10 cellular contexts compared by ENCODE assay signal in the genomic region with DNA sequence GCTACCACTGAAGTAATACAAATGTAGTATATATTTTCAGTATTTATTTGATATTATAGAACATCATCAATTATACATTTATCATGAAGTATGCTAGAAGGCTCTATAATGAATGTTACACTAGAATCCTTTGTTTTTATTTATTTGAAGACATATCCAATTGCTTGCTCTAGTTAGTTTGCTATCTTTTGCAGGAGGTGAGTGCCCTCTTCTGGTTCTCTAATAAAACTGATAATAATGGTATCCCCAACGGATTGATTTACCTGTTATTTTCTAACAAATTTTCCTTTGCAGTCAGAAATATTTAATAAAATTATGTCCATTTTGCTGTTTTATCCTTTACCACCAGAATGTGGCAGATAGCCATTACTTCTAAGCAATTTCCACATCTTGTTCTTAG.
DNase-seq lines count a peak whose midpoint lies in the region; ATAC-seq and TF ChIP-seq lines count a peak whose summit lies in the region.
"Had no signal": no experiment of that assay in that cellular context is flagged by ENCODE, and none has a peak within 500 bp of the region (broad histone marks: within the 10 kb centered on the region; RNA-seq: fewer than 3 reads in every experiment).

No MANE protein-coding gene starts in this region.

- no peak overlapping the region for H4K5ac ChIP-seq in mesendoderm (ENCODE audit: low read length)

- H3K79me2 ChIP-seq in MM.1S (ENCODE audit: low read length): no peaks in the 10 kb centered on the region
- no peaks in the 10 kb centered on the region for H3K79me2 ChIP-seq in mesendoderm (ENCODE audit: control insufficient read depth, insufficient read depth, low read length)

- no peak overlapping the region for H4K8ac ChIP-seq in mesendoderm (ENCODE audit: low read depth, low read length)

- H3K27me3 ChIP-seq in MM.1S (replicated peaks; ENCODE audit: insufficient read depth, low read length): no peaks in the 10 kb centered on the region
- no peaks in the 10 kb centered on the region for H3K27me3 ChIP-seq in mesendoderm (ENCODE audit: insufficient read depth, low read length, poor library complexity)

- H3K27ac ChIP-seq in MM.1S (ENCODE audit: low read length) (no peak overlapping the region), mesendoderm (ENCODE audit: low read depth, low read length) (no peak overlapping the region)

- H2BK5ac ChIP-seq in mesendoderm (ENCODE audit: low read length): no peak overlapping the region

- WGBS in mesendoderm (ENCODE audit: extremely low coverage, insufficient coverage, low lambda C conversion rate): no CpG with 5 or more reads among the region's 1 CpG

- H3K23ac ChIP-seq in mesendoderm (ENCODE audit: low read length): no peak overlapping the region

- H3K4ac ChIP-seq in mesendoderm (ENCODE audit: low read depth, low read length): no peak overlapping the region

- H3K4me1 ChIP-seq in MM.1S (ENCODE audit: low read length) (no peaks in the 10 kb centered on the region), mesendoderm (ENCODE audit: control insufficient read depth, low read depth, low read length) (no peaks in the 10 kb centered on the region)

- TF ChIP-seq CTCF in GM10266 (IDR thresholded peaks at IDR 0.05; ENCODE audit: control insufficient read depth, insufficient read depth, low read depth, missing control alignments) (peak; percentile 16), MM.1S (IDR thresholded peaks at IDR 0.05; ENCODE audit: low read length) (peak; percentile 25), astrocyte of the cerebellum (IDR thresholded peaks at IDR 0.05; ENCODE audit: low read depth, low read length, missing control alignments) (peak; percentile 4)

- H3K56ac ChIP-seq in mesendoderm (ENCODE audit: low read length): no peak overlapping the region

- H3K9me3 ChIP-seq in MM.1S (replicated peaks; ENCODE audit: insufficient read depth, low read length): no peaks in the 10 kb centered on the region

- H4K20me1 ChIP-seq in MM.1S (ENCODE audit: insufficient read depth, low read length): no peaks in the 10 kb centered on the region

- H2BK120ac ChIP-seq in mesendoderm (ENCODE audit: low read depth, low read length): no peak overlapping the region

- H3K9ac ChIP-seq in MM.1S (ENCODE audit: low read length): no peak overlapping the region
- H3K9ac ChIP-seq in mesendoderm (ENCODE audit: low read length): no peak overlapping the region

- no peak overlapping the region for H2BK15ac ChIP-seq in mesendoderm (replicated peaks; ENCODE audit: low read depth)

- H3K4me3 ChIP-seq in MM.1S (ENCODE audit: low read length) (no peak overlapping the region), astrocyte of the cerebellum (ENCODE audit: low read depth, low read length) (no peak overlapping the region), mesendoderm (ENCODE audit: low read length) (no peak overlapping the region)

- no peaks in the 10 kb centered on the region for H3F3A ChIP-seq in MM.1S (ENCODE audit: insufficient read depth, low read length)

- H3K36me3 ChIP-seq in MM.1S (replicated peaks; ENCODE audit: insufficient read depth, low read length) (no peaks in the 10 kb centered on the region), mesendoderm (ENCODE audit: control insufficient read depth, insufficient read depth, low read length) (no peaks in the 10 kb centered on the region)

- in situ Hi-C loops in astrocyte of the cerebellum (cut with HindIII; ENCODE audit: low sequenced_read_pairs): no loop called here

- no peak for DNase-seq in GM10266 (ENCODE audit: extremely low spot score)
- DNase-seq in MM.1S: peak; percentile 14
- DNase-seq in astrocyte of the cerebellum (ENCODE audit: low read depth): no peak
- DNase-seq in mesendoderm: peak; percentile 77
- DNase-seq in activated CD4-positive, alpha-beta T cell treated with anti-CD3 and anti-CD28 coated beads, Interleukin-2, amount 50 U/mL, for 48 hours: no peak
- DNase-seq in germinal center (ENCODE audit: low spot score): no peak
- DNase-seq in islet precursor cell: no peak
- DNase-seq: NCI-H2171 had no signal

- no peak for ATAC-seq in HG03521 (IDR thresholded peaks at IDR 0.05; ENCODE audit: unreplicated experiment)
- ATAC-seq: sciatic nerve had no signal

- no peak overlapping the region for H3K18ac ChIP-seq in mesendoderm (ENCODE audit: low read length)

- H3K4me2 ChIP-seq in MM.1S (ENCODE audit: low read depth, low read length) (no peak overlapping the region), mesendoderm (ENCODE audit: low read length) (no peak overlapping the region)

- no peaks in the 10 kb centered on the region for H3K79me1 ChIP-seq in mesendoderm (ENCODE audit: low read length)

- H3K9me2 ChIP-seq in MM.1S (replicated peaks; ENCODE audit: insufficient read depth, low read length): no peaks in the 10 kb centered on the region

- no peak overlapping the region for H2AFZ ChIP-seq in MM.1S (ENCODE audit: low read length)

- no peak overlapping the region for H2AK5ac ChIP-seq in mesendoderm (ENCODE audit: low read length)

Comparison
In these comparisons a context has a peak if more than half of its experiments do, and no peak if none do; other contexts are left out.
1. DNase-seq: peak in MM.1S (single experiment) and mesendoderm (single experiment); none in GM10266 (single experiment), astrocyte of the cerebellum (single experiment), activated CD4-positive, alpha-beta T cell treated with anti-CD3 and anti-CD28 coated beads, Interleukin-2, amount 50 U/mL, for 48 hours (0 of 2), germinal center (single experiment) and islet precursor cell (single experiment).
2. Peak in every context shown above with its lines, with median percentiles within 50 percentile points of each other: CTCF ChIP-seq.